In the genomic region with DNA sequence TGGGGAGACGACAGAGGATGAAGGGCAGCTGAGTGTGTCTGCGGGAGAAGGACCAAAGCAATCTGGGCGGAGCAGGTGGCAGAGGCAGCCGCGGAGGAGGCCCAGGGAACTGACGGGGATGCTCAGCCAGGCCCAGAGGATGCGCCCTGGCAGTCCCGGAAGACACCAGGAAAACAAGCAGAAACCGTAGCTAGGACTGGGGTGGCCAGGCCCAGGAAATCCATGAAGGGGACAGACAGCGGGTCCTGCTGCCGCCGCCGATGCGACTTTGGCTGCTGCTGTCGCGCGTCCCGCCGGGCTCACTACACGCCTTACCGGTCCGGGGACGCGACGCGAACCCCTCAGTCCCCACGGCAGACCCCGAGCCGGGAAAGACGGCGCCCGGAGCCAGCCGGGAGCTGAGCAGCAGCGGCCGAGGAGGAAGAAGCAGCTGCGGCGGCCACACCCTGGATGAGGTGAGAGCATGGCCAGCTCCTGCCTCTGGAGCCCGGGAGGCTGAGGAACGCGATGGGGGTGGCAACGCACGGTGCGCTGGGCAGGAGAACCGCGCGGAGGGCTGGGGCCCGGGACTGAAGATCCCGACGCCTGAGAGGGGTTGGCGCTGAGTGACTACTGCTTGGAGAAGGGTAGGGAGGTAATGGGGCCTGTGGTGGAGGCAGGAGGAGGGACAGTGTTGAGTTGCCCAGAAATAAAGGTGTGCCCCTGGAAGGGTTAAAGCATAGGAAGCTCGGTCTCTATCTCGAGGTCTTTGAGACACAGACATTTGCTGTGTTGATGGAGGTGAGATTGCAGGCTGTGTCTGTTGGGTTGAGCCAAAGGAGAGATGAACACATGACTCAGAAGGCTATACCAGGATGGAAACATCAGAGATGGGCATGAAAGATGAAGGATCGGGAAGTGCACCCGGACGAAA, we compare ENCODE assay signal across 7 cellular contexts. TPM values are rescaled to one million over a fixed set of nuclear protein-coding genes. Genes with fewer than 3 reads are reported as not detected.
DNase-seq lines count a peak whose midpoint lies in the region; ATAC-seq and TF ChIP-seq lines count a peak whose summit lies in the region.
"Not testable (repeated sequence)": the region's sequence is repeated elsewhere in the genome, so short reads cannot be mapped to it uniquely, and the experiment has no call there.

No MANE protein-coding gene starts in this region.

- H3K27ac Mint-ChIP-seq in activated T-helper 1 cell treated with anti-CD3 and anti-CD28 coated beads, Interleukin-12 subunit alpha, Interleukin-12 subunit beta, Interleukin-2, Interleukin-4 antibody, amounts not matched to agents 30 ng/mL and 10 ng/mL and 1 ng/mL, durations not matched to agents 14 hours and 24 hours and 36 hours, result not testable (repeated sequence)

- DNase-seq in GM23248 (peak; percentile 15), mesendoderm (peak; percentile 1)
- DNase-seq in RWPE2 (ENCODE audit: low spot score); activated T-helper 1 cell treated with anti-CD3 and anti-CD28 coated beads, Interleukin-12 subunit alpha, Interleukin-12 subunit beta, Interleukin-2, Interleukin-4 antibody, amounts not matched to agents 30 ng/mL and 10 ng/mL and 1 ng/mL, durations not matched to agents 14 hours and 24 hours and 36 hours (ENCODE audit: low spot score); heart left ventricle; sigmoid colon: not testable (repeated sequence)

- not testable (repeated sequence) for H3F3A ChIP-seq in GM23248 (ENCODE audit: insufficient read depth)

- not testable (repeated sequence) for H3K56ac ChIP-seq in mesendoderm (ENCODE audit: low read length)

- not testable (repeated sequence) for H3K4me1 ChIP-seq in GM23248 (ENCODE audit: insufficient read depth); RWPE2 (ENCODE audit: insufficient read depth, poor library complexity, severe bottlenecking); heart left ventricle; mesendoderm (ENCODE audit: control insufficient read depth, low read depth, low read length); sigmoid colon

- peak overlapping the region; percentile 73 for H3K9ac ChIP-seq in GM23248
- H3K9ac ChIP-seq in mesendoderm (ENCODE audit: low read length), result not testable (repeated sequence)

- peak overlapping the region; percentile 33 for H3K4me3 Mint-ChIP-seq in activated T-helper 1 cell treated with anti-CD3 and anti-CD28 coated beads, Interleukin-12 subunit alpha, Interleukin-12 subunit beta, Interleukin-2, Interleukin-4 antibody, amounts not matched to agents 30 ng/mL and 10 ng/mL and 1 ng/mL, durations not matched to agents 14 hours and 24 hours and 36 hours

- H3K79me2 ChIP-seq in GM23248 (ENCODE audit: insufficient read depth); mesendoderm (ENCODE audit: control insufficient read depth, insufficient read depth, low read length): not testable (repeated sequence)

- H3K4me3 ChIP-seq in GM23248 (peak overlapping the region; percentile 78), heart left ventricle (peak overlapping the region in 10 of 12 donors; percentile 29 to 55 (median 44)), sigmoid colon (peak overlapping the region; percentile 18 to 37 (median 33))
- H3K4me3 ChIP-seq in RWPE2 (ENCODE audit: severe bottlenecking); mesendoderm (ENCODE audit: low read length): not testable (repeated sequence)

- not testable (repeated sequence) for H3K27ac ChIP-seq in GM23248; RWPE2 (ENCODE audit: poor library complexity, severe bottlenecking); heart left ventricle; mesendoderm (ENCODE audit: low read depth, low read length)
- peak overlapping the region; percentile 39 for H3K27ac ChIP-seq in cingulate gyrus (ENCODE audit: low read depth, low read length)
- H3K27ac ChIP-seq in sigmoid colon, result peak overlapping the region in 1 of 4 donors; percentile 25

- H3K9me2 ChIP-seq in GM23248 (ENCODE audit: insufficient read depth), result not testable (repeated sequence)

- not testable (repeated sequence) for H3K79me1 ChIP-seq in mesendoderm (ENCODE audit: low read length)

- not testable (repeated sequence) for H3K4me1 Mint-ChIP-seq in activated T-helper 1 cell treated with anti-CD3 and anti-CD28 coated beads, Interleukin-12 subunit alpha, Interleukin-12 subunit beta, Interleukin-2, Interleukin-4 antibody, amounts not matched to agents 30 ng/mL and 10 ng/mL and 1 ng/mL, durations not matched to agents 14 hours and 24 hours and 36 hours (ENCODE audit: low read depth)

- not testable (repeated sequence) for H3K4ac ChIP-seq in mesendoderm (ENCODE audit: low read depth, low read length)

- H3K27me3 Mint-ChIP-seq in activated T-helper 1 cell treated with anti-CD3 and anti-CD28 coated beads, Interleukin-12 subunit alpha, Interleukin-12 subunit beta, Interleukin-2, Interleukin-4 antibody, amounts not matched to agents 30 ng/mL and 10 ng/mL and 1 ng/mL, durations not matched to agents 14 hours and 24 hours and 36 hours (ENCODE audit: insufficient read depth), result not testable (repeated sequence)

- H2AFZ ChIP-seq in GM23248, result peak overlapping the region; percentile 95

- H2AK5ac ChIP-seq in mesendoderm (ENCODE audit: low read length), result not testable (repeated sequence)

- not testable (repeated sequence) for H3K36me3 ChIP-seq in GM23248 (ENCODE audit: low read depth); RWPE2 (ENCODE audit: low read depth); heart left ventricle; mesendoderm (ENCODE audit: control insufficient read depth, insufficient read depth, low read length); sigmoid colon

- in situ Hi-C loops in GM23248 (cut with MboI), result not testable (repeated sequence)

- not testable (repeated sequence) for H2BK5ac ChIP-seq in mesendoderm (ENCODE audit: low read length)

- H3K4me2 ChIP-seq in GM23248 (ENCODE audit: unreplicated experiment), result peak overlapping the region; percentile 65
- not testable (repeated sequence) for H3K4me2 ChIP-seq in mesendoderm (ENCODE audit: low read length)

- TF ChIP-seq POLR2A in heart left ventricle (IDR thresholded peaks at IDR 0.05); sigmoid colon (IDR thresholded peaks at IDR 0.05): not testable (repeated sequence)

- not testable (repeated sequence) for H4K8ac ChIP-seq in mesendoderm (ENCODE audit: low read depth, low read length)

- H4K5ac ChIP-seq in mesendoderm (ENCODE audit: low read length), result not testable (repeated sequence)

- H3K23ac ChIP-seq in mesendoderm (ENCODE audit: low read length), result not testable (repeated sequence)

- intact Hi-C loops in activated T-helper 1 cell treated with anti-CD3 and anti-CD28 coated beads, Interleukin-12 subunit alpha, Interleukin-12 subunit beta, Interleukin-2, Interleukin-4 antibody, amounts not matched to agents 30 ng/mL and 10 ng/mL and 1 ng/mL, durations not matched to agents 14 hours and 24 hours and 36 hours (cut with micrococcal nuclease); heart left ventricle (cut with DNase I); sigmoid colon (cut with DNase I): not testable (repeated sequence)

- H4K20me1 ChIP-seq in GM23248 (ENCODE audit: insufficient read depth), result not testable (repeated sequence)

- ATAC-seq in RWPE2 (ENCODE audit: low read depth) (peak; percentile 84), heart left ventricle (peak in 3 of 4 donors; percentile 50 to 76 (median 75))

- H2BK15ac ChIP-seq in mesendoderm (replicated peaks; ENCODE audit: low read depth), result not testable (repeated sequence)

- H2BK120ac ChIP-seq in mesendoderm (ENCODE audit: low read depth, low read length), result not testable (repeated sequence)

- not testable (repeated sequence) for TF ChIP-seq EP300 in sigmoid colon (IDR thresholded peaks at IDR 0.05)

- not testable (repeated sequence) for H3K9me3 Mint-ChIP-seq in activated T-helper 1 cell treated with anti-CD3 and anti-CD28 coated beads, Interleukin-12 subunit alpha, Interleukin-12 subunit beta, Interleukin-2, Interleukin-4 antibody, amounts not matched to agents 30 ng/mL and 10 ng/mL and 1 ng/mL, durations not matched to agents 14 hours and 24 hours and 36 hours

- not testable (repeated sequence) for H3K18ac ChIP-seq in mesendoderm (ENCODE audit: low read length)

- not testable (repeated sequence) for H3K36me3 Mint-ChIP-seq in activated T-helper 1 cell treated with anti-CD3 and anti-CD28 coated beads, Interleukin-12 subunit alpha, Interleukin-12 subunit beta, Interleukin-2, Interleukin-4 antibody, amounts not matched to agents 30 ng/mL and 10 ng/mL and 1 ng/mL, durations not matched to agents 14 hours and 24 hours and 36 hours (ENCODE audit: low read depth)

- H3K27me3 ChIP-seq in GM23248 (replicated peaks; ENCODE audit: insufficient read depth); RWPE2 (ENCODE audit: insufficient read depth, poor library complexity, severe bottlenecking); heart left ventricle; mesendoderm (ENCODE audit: insufficient read depth, low read length, poor library complexity); sigmoid colon: not testable (repeated sequence)

- H3K9me3 ChIP-seq in GM23248 (ENCODE audit: low read depth); RWPE2 (ENCODE audit: severe bottlenecking); heart left ventricle; sigmoid colon: not testable (repeated sequence)

- WGBS in GM23248 (ENCODE audit: low coverage in 1 of 2, low lambda C conversion rate in 2 of 2, missing lambda C conversion rate in 2 of 2), 2 experiments, result 7 to 11% methylated on average over 23 to 43 of the region's 55 CpGs
- WGBS in heart left ventricle, 4 donors, result 7 to 30% (median 13%) methylated on average over 11 to 50 of the region's 55 CpGs
- WGBS in mesendoderm (ENCODE audit: extremely low coverage, insufficient coverage, low lambda C conversion rate), result no CpG with 5 or more reads among the region's 55 CpGs
- WGBS in sigmoid colon, 2 donors, result 7 to 9% methylated on average over 50 of the region's 55 CpGs

- TF ChIP-seq CTCF in RWPE2 (IDR thresholded peaks at IDR 0.05; ENCODE audit: poor library complexity, severe bottlenecking); heart left ventricle (IDR thresholded peaks at IDR 0.05); sigmoid colon (IDR thresholded peaks at IDR 0.05): not testable (repeated sequence)

RNA-seq across cellular contexts. Expression of a gene that starts 20.8 kb away (rescaled TPM):
- total RNA-seq in GM23248 (2014; rRNA removed; shearing (Covaris generic)), result 62.1 and 68.1 TPM in 2 replicates
- 101 TPM in 2 replicates for polyA plus RNA-seq in GM23248 (2016; fragmentation: Nextera tagmentation; extraction: Ambion mirVana)
- total RNA-seq in activated T-helper 1 cell treated with anti-CD3 and anti-CD28 coated beads, Interleukin-12 subunit alpha, Interleukin-12 subunit beta, Interleukin-2, Interleukin-4 antibody, amounts not matched to agents 30 ng/mL and 10 ng/mL and 1 ng/mL, durations not matched to agents 14 hours and 24 hours and 36 hours, result 22.3 and 22.6 TPM in 2 replicates
- 10 to 100 TPM; 10.6 to 19.3 (median 15.4) TPM for total RNA-seq in heart left ventricle
- 10 to 100 TPM; 10.7 to 20.4 TPM for polyA plus RNA-seq in heart left ventricle
- 11.7 TPM for polyA plus RNA-seq in mesendoderm (2013, experiment 1 of 2)
- polyA plus RNA-seq in mesendoderm (2013, experiment 2 of 2), result 12.1 TPM
- total RNA-seq in sigmoid colon, result 10 to 100 TPM; 25.8 to 28.5 (median 27.9) TPM
- 10 to 100 TPM; 16.2 to 24.0 (median 20.6) TPM for polyA plus RNA-seq in sigmoid colon
